Comparison of ENCODE assay signal across 20 cellular contexts in the genomic region with DNA sequence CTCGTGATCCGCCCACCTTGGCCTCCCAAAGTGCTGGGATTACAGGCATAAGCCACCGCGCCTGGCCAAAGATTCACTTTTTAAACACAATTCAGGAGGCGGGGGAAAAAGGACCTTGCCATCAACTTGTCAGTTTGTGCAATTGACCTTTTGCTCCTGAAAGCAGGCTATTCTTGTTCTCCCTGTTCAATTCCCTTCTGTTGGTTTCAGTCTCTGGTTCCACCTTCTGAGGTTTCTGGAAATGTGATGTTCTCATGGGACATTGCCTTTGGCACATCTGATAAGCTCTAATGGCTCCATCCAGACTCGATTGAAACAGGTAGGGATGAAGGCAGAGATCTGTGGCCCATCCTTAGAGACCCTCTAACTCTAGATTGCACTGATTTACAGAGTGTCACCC. TPM values are rescaled to one million over a fixed set of nuclear protein-coding genes. Genes with fewer than 3 reads are reported as not detected.
DNase-seq lines count a peak whose midpoint lies in the region; ATAC-seq, FAIRE-seq and TF ChIP-seq lines count a peak whose summit lies in the region.
"Had no signal": no experiment of that assay in that cellular context is flagged by ENCODE, and none has a peak within 500 bp of the region (broad histone marks: within the 10 kb centered on the region; RNA-seq: fewer than 3 reads in every experiment).

No MANE protein-coding gene starts in this region.

- no peak overlapping the region for H3K27ac ChIP-seq in BLaER1
- H3K27ac ChIP-seq in astrocyte (ENCODE audit: low read depth, low read length), result no peak overlapping the region
- H3K27ac ChIP-seq: A549 had no signal

- H4K20me1 ChIP-seq in BLaER1, result peaks cover 20% of the 10 kb centered on the region; the same call in 1 of the 2 replicates
- no peaks in the 10 kb centered on the region for H4K20me1 ChIP-seq in astrocyte (ENCODE audit: insufficient read depth, low read length)

- DNase-seq in G401 (ENCODE audit: low spot score) (peak; percentile 13), astrocyte (ENCODE audit: low read depth) (no peak), iPS-NIHi11 (ENCODE audit: low spot score) (peak; percentile 3), pons (ENCODE audit: low spot score) (no peak)
- DNase-seq in activated CD4-positive, alpha-beta T cell treated with anti-CD3 and anti-CD28 coated beads for 36 hours, result no peak
- DNase-seq: CD8-positive, alpha-beta memory T cell; DMS79 treated with DMSO at 0.1 percent for 48 hours; HCEC 1CT; NCI-H1105; NCI-H2081; NCI-H446 treated with DMSO at 0.1 percent for 48 hours; SW 1271 had no signal

- TF ChIP-seq CTCF in astrocyte (IDR thresholded peaks at IDR 0.05; ENCODE audit: insufficient read depth, low read depth, low read length), result no peak

- POLR2A ChIA-PET in activated CD4-positive, alpha-beta T cell treated with anti-CD3 and anti-CD28 coated beads for 36 hours (lab: Charles Lee), result no interaction called here

- ATAC-seq in HG03045 (IDR thresholded peaks at IDR 0.05; ENCODE audit: unreplicated experiment), result no peak
- ATAC-seq in activated CD4-positive, alpha-beta T cell treated with anti-CD3 and anti-CD28 coated beads for 36 hours, result no peak
- no peak for ATAC-seq in HG03521 (IDR thresholded peaks at IDR 0.05; ENCODE audit: unreplicated experiment)
- ATAC-seq: A549, GM23338, K562 had no signal

- H3K9me3 ChIP-seq in BLaER1 (no peaks in the 10 kb centered on the region), astrocyte (ENCODE audit: insufficient read depth, low read depth, low read length) (no peaks in the 10 kb centered on the region)
- H3K9me3 ChIP-seq: A549, SJSA1 had no signal

- H3K27me3 ChIP-seq in BLaER1 (no peaks in the 10 kb centered on the region), astrocyte (ENCODE audit: insufficient read depth, low read length) (no peaks in the 10 kb centered on the region)
- H3K27me3 ChIP-seq: SJSA1 had no signal

- peaks cover 5% of the 10 kb centered on the region for H3K4me1 Mint-ChIP-seq in astrocyte (ENCODE audit: low read depth, unreplicated experiment)
- no peaks in the 10 kb centered on the region for H3K4me1 Mint-ChIP-seq in activated CD4-positive, alpha-beta T cell treated with anti-CD3 and anti-CD28 coated beads for 36 hours
- H3K4me1 Mint-ChIP-seq: CD8-positive, alpha-beta memory T cell had no signal

- no peak overlapping the region for H3K27ac Mint-ChIP-seq in astrocyte (ENCODE audit: unreplicated experiment)
- H3K27ac Mint-ChIP-seq in activated CD4-positive, alpha-beta T cell treated with anti-CD3 and anti-CD28 coated beads for 36 hours, result no peak overlapping the region
- H3K27ac Mint-ChIP-seq: CD8-positive, alpha-beta memory T cell; GM23338 had no signal

- CTCF ChIA-PET in activated CD4-positive, alpha-beta T cell treated with anti-CD3 and anti-CD28 coated beads for 36 hours (lab: Charles Lee), result interaction anchor here (1.1 kb wide), 1 partner anchor 103 kb away, joined by 3 read pairs; no protein-coding TSS in a partner anchor

- H3K79me2 ChIP-seq in astrocyte (ENCODE audit: insufficient read depth, low read length), result no peaks in the 10 kb centered on the region

- no peaks in the 10 kb centered on the region for H3K36me3 Mint-ChIP-seq in astrocyte (ENCODE audit: low read depth, unreplicated experiment)
- H3K36me3 Mint-ChIP-seq in activated CD4-positive, alpha-beta T cell treated with anti-CD3 and anti-CD28 coated beads for 36 hours (ENCODE audit: low read depth), result no peaks in the 10 kb centered on the region
- H3K36me3 Mint-ChIP-seq: CD8-positive, alpha-beta memory T cell had no signal

- peak; percentile 47 for FAIRE-seq in astrocyte (lab: Jason Lieb, UNC)
- FAIRE-seq: A549, G401.6, K562 had no signal

- H3K4me3 ChIP-seq in BLaER1 (no peak overlapping the region), astrocyte (ENCODE audit: insufficient read depth, low read depth, low read length) (no peak overlapping the region)
- H3K4me3 ChIP-seq: A549, GM23338, K562, SJSA1 had no signal

- H3K4me1 ChIP-seq in BLaER1 (peaks cover 58% of the 10 kb centered on the region), astrocyte (ENCODE audit: insufficient read depth, low read length) (peaks cover 43% of the 10 kb centered on the region)
- H3K4me1 ChIP-seq: A549 had no signal

- no peak overlapping the region for H3K4me3 Mint-ChIP-seq in astrocyte (ENCODE audit: unreplicated experiment)
- no peak overlapping the region for H3K4me3 Mint-ChIP-seq in activated CD4-positive, alpha-beta T cell treated with anti-CD3 and anti-CD28 coated beads for 36 hours
- H3K4me3 Mint-ChIP-seq: CD8-positive, alpha-beta memory T cell; GM23338 had no signal

- in situ Hi-C loops in G401 (cut with HindIII; ENCODE audit: low sequenced_read_pairs), result no loop called here

- H3K9ac ChIP-seq in BLaER1, result no peak overlapping the region
- no peak overlapping the region for H3K9ac ChIP-seq in astrocyte (ENCODE audit: low read length)

- no peaks in the 10 kb centered on the region for H3K9me3 Mint-ChIP-seq in astrocyte (ENCODE audit: unreplicated experiment)
- H3K9me3 Mint-ChIP-seq in activated CD4-positive, alpha-beta T cell treated with anti-CD3 and anti-CD28 coated beads for 36 hours (ENCODE audit: low read depth), result no peaks in the 10 kb centered on the region
- H3K9me3 Mint-ChIP-seq: CD8-positive, alpha-beta memory T cell; GM23338 had no signal

- no peak overlapping the region for H2AFZ ChIP-seq in astrocyte (ENCODE audit: low read depth, low read length)
- H2AFZ ChIP-seq: GM23338 had no signal

- intact Hi-C loops in activated CD4-positive, alpha-beta T cell treated with anti-CD3 and anti-CD28 coated beads for 36 hours (cut with DNase I, micrococcal nuclease), result no loop called here

- peak overlapping the region; percentile 79 for H3K4me2 ChIP-seq in BLaER1
- no peak overlapping the region for H3K4me2 ChIP-seq in astrocyte (ENCODE audit: low read length)
- H3K4me2 ChIP-seq: A549, GM23338 had no signal

- peaks cover 32% of the 10 kb centered on the region for H3K27me3 Mint-ChIP-seq in astrocyte (ENCODE audit: low read depth, unreplicated experiment)
- H3K27me3 Mint-ChIP-seq in activated CD4-positive, alpha-beta T cell treated with anti-CD3 and anti-CD28 coated beads for 36 hours, result peaks cover 29% of the 10 kb centered on the region

- H3K36me3 ChIP-seq in BLaER1, result no peaks in the 10 kb centered on the region
- no peaks in the 10 kb centered on the region for H3K36me3 ChIP-seq in astrocyte (ENCODE audit: insufficient read depth, low read length)
- H3K36me3 ChIP-seq: SJSA1 had no signal

RNA-seq across cellular contexts. Expression of gene CCDC85C, which starts 17.9 kb away (rescaled TPM):
- 20.4 and 25.8 TPM in 2 replicates for total RNA-seq in G401 (2014; rRNA removed; shearing (Covaris generic))
- 8.4 and 16.6 TPM in 2 replicates for total RNA-seq in astrocyte
- total RNA-seq in activated CD4-positive, alpha-beta T cell treated with anti-CD3 and anti-CD28 coated beads for 36 hours, result 1 to 10 TPM; 6.1 to 6.2 TPM

RNA-seq across cellular contexts. Expression of gene HHIPL1, which starts 23.0 kb away (rescaled TPM):
- total RNA-seq in G401 (2014; rRNA removed; shearing (Covaris generic)), result 0.20 TPM in 1 of 2 replicates, not detected in the other
- 0.86 and 1.1 TPM in 2 replicates for total RNA-seq in astrocyte
- under 1 TPM in 1 of 2 experiments, not detected in 1; 0.07 TPM for total RNA-seq in activated CD4-positive, alpha-beta T cell treated with anti-CD3 and anti-CD28 coated beads for 36 hours
- total RNA-seq: K562 had no signal

Comparison
In these comparisons a context has a peak if more than half of its experiments do, and no peak if none do; other contexts are left out.
1. DNase-seq: peak in G401 (single experiment) and iPS-NIHi11 (single experiment); none in astrocyte (single experiment), activated CD4-positive, alpha-beta T cell treated with anti-CD3 and anti-CD28 coated beads for 36 hours (single experiment) and pons (single experiment).